In genomic region chr2:129654331-129654730, GRCh38 we compare ENCODE assay signal across 26 cellular contexts.
DNase-seq lines count a peak whose midpoint lies in the region; ATAC-seq and TF ChIP-seq lines count a peak whose summit lies in the region.
"Had no signal": no experiment of that assay in that cellular context is flagged by ENCODE, and none has a peak within 500 bp of the region (broad histone marks: within the 10 kb centered on the region; RNA-seq: fewer than 3 reads in every experiment).

No MANE protein-coding gene starts in this region.

- WGBS in neuronal stem cell (ENCODE audit: extremely low coverage in 2 of 2, insufficient read length in 2 of 2, insufficient replicate concordance in 1 of 2), 2 donors, result no CpG with 5 or more reads among the region's 3 CpGs

- H3K27me3 Mint-ChIP-seq in stimulated activated naive CD8-positive, alpha-beta T cell treated with anti-CD3 and anti-CD28 coated beads, Interleukin-15, amount 100 ng/mL, for 72 hours, result peaks cover 11% of the 10 kb centered on the region
- H3K27me3 Mint-ChIP-seq: CD4-positive, alpha-beta memory T cell; CD4-positive, CD25-positive, alpha-beta regulatory T cell; CD8-positive, alpha-beta memory T cell had no signal

- no peak overlapping the region for H4K91ac ChIP-seq in neuronal stem cell (ENCODE audit: low read depth, low read length, poor library complexity)

- peaks cover 0 to 3% (median 0%) of the 10 kb centered on the region in 3 experiments for H3K27me3 ChIP-seq in neuronal stem cell (ENCODE audit: control insufficient read depth in 3 of 3, insufficient read depth in 3 of 3, low read depth in 1 of 3, low read length in 3 of 3)
- H3K27me3 ChIP-seq in upper lobe of right lung, result no peaks in the 10 kb centered on the region
- H3K27me3 ChIP-seq: BE2C, BLaER1 had no signal

- ATAC-seq in stimulated activated naive CD8-positive, alpha-beta T cell treated with anti-CD3 and anti-CD28 coated beads, Interleukin-15, amount 100 ng/mL, for 72 hours, result peak; percentile 26
- ATAC-seq in stimulated activated naive CD8-positive, alpha-beta T cell treated with anti-CD3 and anti-CD28 coated beads, Interleukin-15, Interleukin-2, amounts not matched to agents 100 U/mL and 50 U/mL, for 24 hours, result no peak
- ATAC-seq in upper lobe of right lung (peak; percentile 19), GM18505 (IDR thresholded peaks at IDR 0.05; ENCODE audit: unreplicated experiment) (no peak), GM18520 (IDR thresholded peaks at IDR 0.05; ENCODE audit: unreplicated experiment) (no peak)
- ATAC-seq: GM12878 had no signal

- H3K36me3 ChIP-seq in neuronal stem cell (replicated peaks in 1 of 2; ENCODE audit: control insufficient read depth in 2 of 2, insufficient read depth in 2 of 2, low read length in 2 of 2) (no peaks in the 10 kb centered on the region), upper lobe of right lung (no peaks in the 10 kb centered on the region)
- H3K36me3 ChIP-seq: BE2C, BLaER1 had no signal

- H3K9ac ChIP-seq in neuronal stem cell (ENCODE audit: low read depth, low read length, poor library complexity), result no peak overlapping the region
- H3K9ac ChIP-seq: BLaER1 had no signal

- no peak overlapping the region for H3K27ac Mint-ChIP-seq in stimulated activated naive CD8-positive, alpha-beta T cell treated with anti-CD3 and anti-CD28 coated beads, Interleukin-15, amount 100 ng/mL, for 72 hours
- H3K27ac Mint-ChIP-seq: CD14-positive monocyte; CD4-positive, alpha-beta memory T cell; CD4-positive, CD25-positive, alpha-beta regulatory T cell; CD8-positive, alpha-beta memory T cell had no signal

- H3K14ac ChIP-seq in neuronal stem cell (ENCODE audit: low read length), result peak overlapping the region; percentile 43

- H3K27ac ChIP-seq in neuronal stem cell (replicated peaks; ENCODE audit: low read length), result no peak overlapping the region
- H3K27ac ChIP-seq in upper lobe of right lung, result no peak overlapping the region
- H3K27ac ChIP-seq: BLaER1 had no signal

- H2AK5ac ChIP-seq in neuronal stem cell (ENCODE audit: low read depth, low read length), result no peak overlapping the region

- TF ChIP-seq POLR2A in GM18505 (IDR thresholded peaks at IDR 0.05; ENCODE audit: borderline replicate concordance, extremely low read depth, insufficient read depth, insufficient read length), result no peak

- H3K4me3 ChIP-seq in neuronal stem cell (ENCODE audit: low read length in 2 of 2) (no peak overlapping the region), upper lobe of right lung (no peak overlapping the region)
- H3K4me3 ChIP-seq: BLaER1, GM12878 had no signal

- no peak overlapping the region for H2BK12ac ChIP-seq in neuronal stem cell (ENCODE audit: low read length)

- H3K9me3 ChIP-seq in neuronal stem cell (replicated peaks in 1 of 2; ENCODE audit: control insufficient read depth in 2 of 2, insufficient read depth in 1 of 2, low read depth in 1 of 2, low read length in 2 of 2) (peaks cover 0 to 2% of the 10 kb centered on the region in 2 donors), upper lobe of right lung (no peaks in the 10 kb centered on the region)
- H3K9me3 ChIP-seq: BE2C had no signal

- H3K79me1 ChIP-seq in neuronal stem cell (ENCODE audit: low read depth, low read length), result no peaks in the 10 kb centered on the region

- H4K8ac ChIP-seq in neuronal stem cell (ENCODE audit: low read depth, low read length), result no peak overlapping the region

- peak overlapping the region; percentile 2 for H3K18ac ChIP-seq in neuronal stem cell (ENCODE audit: low read length)

- H2BK120ac ChIP-seq in neuronal stem cell (ENCODE audit: low read depth, low read length), result no peak overlapping the region

- no peak overlapping the region for H2BK5ac ChIP-seq in neuronal stem cell (ENCODE audit: low read length)

- peaks cover 4 to 12% of the 10 kb centered on the region in 2 donors for H3K9me3 Mint-ChIP-seq in stimulated activated naive CD8-positive, alpha-beta T cell treated with anti-CD3 and anti-CD28 coated beads, Interleukin-15, amount 100 ng/mL, for 72 hours

- no peak overlapping the region for H3K4me2 ChIP-seq in neuronal stem cell (ENCODE audit: insufficient read depth, low read length, poor library complexity, severe bottlenecking)
- H3K4me2 ChIP-seq: BLaER1 had no signal

- H3K4me1 Mint-ChIP-seq in stimulated activated naive CD8-positive, alpha-beta T cell treated with anti-CD3 and anti-CD28 coated beads, Interleukin-15, amount 100 ng/mL, for 72 hours, result no peaks in the 10 kb centered on the region
- H3K4me1 Mint-ChIP-seq: CD14-positive monocyte; CD4-positive, alpha-beta memory T cell; CD4-positive, CD25-positive, alpha-beta regulatory T cell; CD8-positive, alpha-beta memory T cell had no signal

- no peak overlapping the region for H3K23ac ChIP-seq in neuronal stem cell (ENCODE audit: low read depth, low read length, poor library complexity)

- H3K4ac ChIP-seq in neuronal stem cell (ENCODE audit: low read length), result no peak overlapping the region

- intact Hi-C loops in upper lobe of right lung (cut with DNase I), result no loop called here

- no peak for TF ChIP-seq CTCF in upper lobe of right lung (IDR thresholded peaks at IDR 0.05)

- H3K4me1 ChIP-seq in neuronal stem cell (ENCODE audit: control insufficient read depth in 2 of 2, insufficient read depth in 1 of 2, low read depth in 1 of 2, low read length in 2 of 2) (peaks cover 0 to 4% of the 10 kb centered on the region in 2 donors), upper lobe of right lung (no peaks in the 10 kb centered on the region)
- H3K4me1 ChIP-seq: BE2C had no signal

- H2BK15ac ChIP-seq in neuronal stem cell (ENCODE audit: low read length), result no peak overlapping the region

- H2AFZ ChIP-seq in neuronal stem cell (ENCODE audit: low read length), result no peak overlapping the region

- DNase-seq in stimulated activated naive CD8-positive, alpha-beta T cell treated with anti-CD3 and anti-CD28 coated beads, Interleukin-15, amount 100 ng/mL, for 72 hours, result no peak
- no peak for DNase-seq in stimulated activated naive CD8-positive, alpha-beta T cell treated with anti-CD3 and anti-CD28 coated beads, Interleukin-15, Interleukin-2, amounts not matched to agents 100 U/mL and 50 U/mL, for 24 hours
- DNase-seq in islet precursor cell (peak; percentile 31), neuronal stem cell (ENCODE audit: low spot score) (no peak), upper lobe of right lung (no peak), middle frontal gyrus (ENCODE audit: extremely low spot score, low spot score) (no peak)
- DNase-seq: 8988T; ACHN; BE2C; C1 segment of cervical spinal cord; CD4-positive, CD25-positive, alpha-beta regulatory T cell; CD8-positive, alpha-beta memory T cell; COR-L47; DMS 273 treated with DMSO at 0.1 percent for 48 hours; DMS153; DMS53; DMS79; DND-41; EL; GDM1 had no signal

- H3K4me3 Mint-ChIP-seq in stimulated activated naive CD8-positive, alpha-beta T cell treated with anti-CD3 and anti-CD28 coated beads, Interleukin-15, amount 100 ng/mL, for 72 hours, result no peak overlapping the region
- H3K4me3 Mint-ChIP-seq: CD14-positive monocyte; CD4-positive, alpha-beta memory T cell; CD4-positive, CD25-positive, alpha-beta regulatory T cell; CD8-positive, alpha-beta memory T cell had no signal

Comparison
In these comparisons a context has a peak if more than half of its experiments do, and no peak if none do; other contexts are left out.
1. ATAC-seq: peak in stimulated activated naive CD8-positive, alpha-beta T cell treated with anti-CD3 and anti-CD28 coated beads, Interleukin-15, amount 100 ng/mL, for 72 hours (single experiment) and upper lobe of right lung (single experiment); none in stimulated activated naive CD8-positive, alpha-beta T cell treated with anti-CD3 and anti-CD28 coated beads, Interleukin-15, Interleukin-2, amounts not matched to agents 100 U/mL and 50 U/mL, for 24 hours (single experiment), GM18505 (single experiment) and GM18520 (single experiment).